ENCODE assay signal across 17 cellular contexts in the genomic region with DNA sequence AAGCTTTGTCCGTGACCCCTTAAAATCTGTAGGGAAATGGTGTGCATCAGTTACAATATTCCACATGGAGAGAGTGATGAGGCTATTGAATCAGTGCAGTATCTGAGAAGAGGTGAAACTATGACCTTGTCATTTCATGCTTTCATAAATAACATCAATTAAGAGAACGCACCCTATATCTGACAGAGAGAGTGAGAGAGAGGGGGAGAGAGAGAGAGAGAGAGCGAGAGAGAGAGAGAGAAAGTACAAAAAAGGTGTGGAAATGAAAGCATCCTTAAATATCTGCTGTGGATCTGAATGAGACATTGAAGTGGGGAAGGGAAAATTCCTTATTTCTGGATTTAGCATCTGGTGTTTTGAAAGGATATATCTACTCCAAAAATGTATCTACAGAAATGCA. TPM values are rescaled to one million over a fixed set of nuclear protein-coding genes. Genes with fewer than 3 reads are reported as not detected.
A peak's percentile ranks its signal among the peaks of the same experiment; 100 is the strongest.
DNase-seq lines count a peak whose midpoint lies in the region; ATAC-seq and TF ChIP-seq lines count a peak whose summit lies in the region.
"Had no signal": no experiment of that assay in that cellular context is flagged by ENCODE, and none has a peak within 500 bp of the region (broad histone marks: within the 10 kb centered on the region; RNA-seq: fewer than 3 reads in every experiment).

No MANE protein-coding gene starts in this region.

- peaks cover 52% of the 10 kb centered on the region for H3K36me3 Mint-ChIP-seq in activated CD4-positive, alpha-beta T cell treated with anti-CD3 and anti-CD28 coated beads for 36 hours (ENCODE audit: low read depth)
- H3K36me3 Mint-ChIP-seq in natural killer cell treated with Interleukin-12 subunit alpha and Interleukin-12 subunit beta and Interleukin-15 and Interleukin-18, amount 100 ng/mL, for 72 hours: peaks cover 4% of the 10 kb centered on the region
- no peaks in the 10 kb centered on the region for H3K36me3 Mint-ChIP-seq in natural killer cell
- peaks cover 32% of the 10 kb centered on the region for H3K36me3 Mint-ChIP-seq in activated naive CD8-positive, alpha-beta T cell treated with anti-CD3 and anti-CD28 coated beads for 36 hours

- H3K27ac Mint-ChIP-seq in activated CD4-positive, alpha-beta T cell treated with anti-CD3 and anti-CD28 coated beads for 36 hours: peak overlapping the region; percentile 78
- H3K27ac Mint-ChIP-seq in natural killer cell treated with Interleukin-12 subunit alpha and Interleukin-12 subunit beta and Interleukin-15 and Interleukin-18, amount 100 ng/mL, for 72 hours: no peak overlapping the region
- H3K27ac Mint-ChIP-seq in natural killer cell: no peak overlapping the region
- peak overlapping the region; percentile 35 for H3K27ac Mint-ChIP-seq in activated naive CD8-positive, alpha-beta T cell treated with anti-CD3 and anti-CD28 coated beads for 36 hours

- ATAC-seq in activated CD4-positive, alpha-beta T cell treated with anti-CD3 and anti-CD28 coated beads for 36 hours: no peak
- no peak for ATAC-seq in natural killer cell treated with Interleukin-12 subunit alpha and Interleukin-12 subunit beta and Interleukin-15 and Interleukin-18, amount 100 ng/mL, for 72 hours
- ATAC-seq in natural killer cell: no peak
- ATAC-seq: Panc1 had no signal

- POLR2A ChIA-PET in activated CD4-positive, alpha-beta T cell treated with anti-CD3 and anti-CD28 coated beads for 36 hours (lab: Charles Lee): interaction anchor here (0.7 kb wide), 1 partner anchor 8 kb away, joined by 5 read pairs; no protein-coding TSS in a partner anchor

- no peaks in the 10 kb centered on the region for H3K9me3 Mint-ChIP-seq in activated CD4-positive, alpha-beta T cell treated with anti-CD3 and anti-CD28 coated beads for 36 hours (ENCODE audit: low read depth)
- no peaks in the 10 kb centered on the region for H3K9me3 Mint-ChIP-seq in natural killer cell treated with Interleukin-12 subunit alpha and Interleukin-12 subunit beta and Interleukin-15 and Interleukin-18, amount 100 ng/mL, for 72 hours
- no peaks in the 10 kb centered on the region for H3K9me3 Mint-ChIP-seq in natural killer cell
- H3K9me3 Mint-ChIP-seq in activated naive CD8-positive, alpha-beta T cell treated with anti-CD3 and anti-CD28 coated beads for 36 hours: no peaks in the 10 kb centered on the region

- peaks cover 12% of the 10 kb centered on the region for H3K27me3 Mint-ChIP-seq in activated CD4-positive, alpha-beta T cell treated with anti-CD3 and anti-CD28 coated beads for 36 hours
- H3K27me3 Mint-ChIP-seq in natural killer cell treated with Interleukin-12 subunit alpha and Interleukin-12 subunit beta and Interleukin-15 and Interleukin-18, amount 100 ng/mL, for 72 hours: peaks cover 6 to 13% of the 10 kb centered on the region in 2 donors
- H3K27me3 Mint-ChIP-seq in natural killer cell (ENCODE audit: low read depth in 2 of 2): peaks cover 10% of the 10 kb centered on the region in 2 donors
- H3K27me3 Mint-ChIP-seq in activated naive CD8-positive, alpha-beta T cell treated with anti-CD3 and anti-CD28 coated beads for 36 hours: peaks cover 63% of the 10 kb centered on the region

- no peak for TF ChIP-seq CTCF in natural killer cell (IDR thresholded peaks at IDR 0.05)

- no peak for DNase-seq in activated CD4-positive, alpha-beta T cell treated with anti-CD3 and anti-CD28 coated beads for 36 hours
- no peak for DNase-seq in activated CD4-positive, alpha-beta T cell treated with anti-CD3 and anti-CD28 coated beads for 4 hours
- no peak for DNase-seq in natural killer cell treated with Interleukin-12 subunit alpha and Interleukin-12 subunit beta and Interleukin-15 and Interleukin-18, amount 100 ng/mL, for 72 hours (ENCODE audit: low spot score)
- DNase-seq in natural killer cell (no peak), amygdala (lab: John Stamatoyannopoulos, UW) (no peak), SIG-M5 (lab: John Stamatoyannopoulos, UW) (no peak), glomerular visceral epithelial cell (ENCODE audit: extremely low spot score) (no peak)
- DNase-seq in activated naive CD8-positive, alpha-beta T cell treated with anti-CD3 and anti-CD28 coated beads for 36 hours: no peak
- DNase-seq: GDM1, GOT3, Kasumi-1, NCI-H1694, NCI-H2081, NCI-H2171 treated with DMSO at 0.1 percent for 48 hours, NCI-H524 treated with DMSO at 0.1 percent for 48 hours, NCI-H82 had no signal

- H3K4me3 Mint-ChIP-seq in activated CD4-positive, alpha-beta T cell treated with anti-CD3 and anti-CD28 coated beads for 36 hours: peak overlapping the region; percentile 29
- H3K4me3 Mint-ChIP-seq in natural killer cell treated with Interleukin-12 subunit alpha and Interleukin-12 subunit beta and Interleukin-15 and Interleukin-18, amount 100 ng/mL, for 72 hours: peak overlapping the region; percentile 11
- no peak overlapping the region for H3K4me3 Mint-ChIP-seq in natural killer cell
- H3K4me3 Mint-ChIP-seq in activated naive CD8-positive, alpha-beta T cell treated with anti-CD3 and anti-CD28 coated beads for 36 hours: no peak overlapping the region

- intact Hi-C loops in activated CD4-positive, alpha-beta T cell treated with anti-CD3 and anti-CD28 coated beads for 36 hours (cut with DNase I, micrococcal nuclease): no loop called here
- intact Hi-C loops in natural killer cell (cut with micrococcal nuclease): no loop called here

- CTCF ChIA-PET in activated CD4-positive, alpha-beta T cell treated with anti-CD3 and anti-CD28 coated beads for 36 hours (lab: Charles Lee): interaction anchor here (1.4 kb wide), 1 partner anchor 13 kb away, joined by 3 read pairs; a partner anchor contains a TSS

- H3K4me1 Mint-ChIP-seq in activated CD4-positive, alpha-beta T cell treated with anti-CD3 and anti-CD28 coated beads for 36 hours: peaks cover 76% of the 10 kb centered on the region
- peaks cover 30 to 37% of the 10 kb centered on the region in 2 donors for H3K4me1 Mint-ChIP-seq in natural killer cell treated with Interleukin-12 subunit alpha and Interleukin-12 subunit beta and Interleukin-15 and Interleukin-18, amount 100 ng/mL, for 72 hours (ENCODE audit: low read depth in 2 of 2)
- peaks cover 30 to 36% of the 10 kb centered on the region in 2 donors for H3K4me1 Mint-ChIP-seq in natural killer cell
- peaks cover 52% of the 10 kb centered on the region for H3K4me1 Mint-ChIP-seq in activated naive CD8-positive, alpha-beta T cell treated with anti-CD3 and anti-CD28 coated beads for 36 hours

RNA-seq across cellular contexts. Expression of a gene that starts 12.4 kb away (rescaled TPM):
- 10 to 100 TPM; 23.5 to 28.9 TPM for total RNA-seq in activated CD4-positive, alpha-beta T cell treated with anti-CD3 and anti-CD28 coated beads for 36 hours
- total RNA-seq in natural killer cell treated with Interleukin-12 subunit alpha and Interleukin-12 subunit beta and Interleukin-15 and Interleukin-18, amount 100 ng/mL, for 72 hours: 1 to 10 TPM in 1 of 2 donors, under 1 TPM in 1; 0.89 to 1.5 TPM
- total RNA-seq in natural killer cell: 1 to 10 TPM in 2 of 3 donors, under 1 TPM in 1; 0.55 to 2.5 (median 1.8) TPM
- 1 to 10 TPM; 8.4 to 8.5 TPM for total RNA-seq in activated naive CD8-positive, alpha-beta T cell treated with anti-CD3 and anti-CD28 coated beads for 36 hours

Comparison
In these comparisons a context has a peak if more than half of its experiments do, and no peak if none do; other contexts are left out.
1. H3K4me3 Mint-ChIP-seq: peak in activated CD4-positive, alpha-beta T cell treated with anti-CD3 and anti-CD28 coated beads for 36 hours (single experiment) and natural killer cell treated with Interleukin-12 subunit alpha and Interleukin-12 subunit beta and Interleukin-15 and Interleukin-18, amount 100 ng/mL, for 72 hours (single experiment); none in natural killer cell (single experiment) and activated naive CD8-positive, alpha-beta T cell treated with anti-CD3 and anti-CD28 coated beads for 36 hours (single experiment).
2. H3K27ac Mint-ChIP-seq: peak in activated CD4-positive, alpha-beta T cell treated with anti-CD3 and anti-CD28 coated beads for 36 hours (single experiment) and activated naive CD8-positive, alpha-beta T cell treated with anti-CD3 and anti-CD28 coated beads for 36 hours (single experiment); none in natural killer cell treated with Interleukin-12 subunit alpha and Interleukin-12 subunit beta and Interleukin-15 and Interleukin-18, amount 100 ng/mL, for 72 hours (0 of 2) and natural killer cell (0 of 2).